Comparison of ENCODE assay signal across 1 cellular context in the genomic region with DNA sequence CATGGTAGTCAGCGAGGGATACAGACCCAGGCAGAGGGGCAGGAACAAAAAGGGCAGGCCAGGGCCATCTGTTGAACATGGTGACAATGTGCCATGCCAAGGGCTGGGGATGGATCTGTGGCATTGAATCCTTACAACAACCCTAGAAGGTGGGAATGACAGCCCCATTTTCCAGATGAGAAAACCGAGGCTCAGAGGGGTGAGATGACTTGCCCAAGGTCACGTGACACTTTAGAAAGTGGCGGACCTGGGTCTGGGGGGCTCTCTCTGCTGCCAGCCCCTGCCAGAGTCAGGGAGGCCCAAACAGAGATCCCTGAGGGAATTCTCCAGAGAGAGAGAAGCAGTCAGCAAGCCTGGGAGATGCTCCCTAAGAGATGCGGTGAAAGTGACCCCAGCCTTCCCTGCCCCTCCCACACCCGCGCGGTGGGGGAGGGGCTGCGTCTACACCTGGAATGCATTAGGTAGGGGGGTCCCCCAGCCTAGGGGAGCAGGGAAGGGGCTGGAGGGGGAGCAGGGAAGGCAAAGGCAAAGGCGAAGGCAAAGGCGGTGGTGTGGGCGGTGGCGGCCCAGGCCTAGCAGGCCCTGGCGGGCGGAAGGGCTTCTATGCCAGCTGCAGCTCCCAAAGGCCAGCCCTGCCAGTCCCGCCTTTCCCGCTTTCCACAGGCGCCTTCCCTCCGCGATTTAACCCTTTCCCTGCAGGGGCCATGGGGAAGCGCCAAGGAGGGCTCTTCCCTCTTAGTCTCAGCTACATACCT.
TF ChIP-seq lines count a peak whose summit lies in the region.

No MANE protein-coding gene starts in this region.

TF ChIP-seq in IMR-90, 13 proteins besides CTCF, POLR2A, EP300 and RAD21:
- TF ChIP-seq NFE2L2 (IDR thresholded peaks at IDR 0.05; ENCODE audit: low read depth, low read length) (no peak), MAFK (IDR thresholded peaks at IDR 0.05; ENCODE audit: low read depth, low read length) (no peak), FOS (IDR thresholded peaks at IDR 0.05; ENCODE audit: low read depth, low read length) (no peak)
